Comparison of ENCODE assay signal across 14 cellular contexts in the genomic region with DNA sequence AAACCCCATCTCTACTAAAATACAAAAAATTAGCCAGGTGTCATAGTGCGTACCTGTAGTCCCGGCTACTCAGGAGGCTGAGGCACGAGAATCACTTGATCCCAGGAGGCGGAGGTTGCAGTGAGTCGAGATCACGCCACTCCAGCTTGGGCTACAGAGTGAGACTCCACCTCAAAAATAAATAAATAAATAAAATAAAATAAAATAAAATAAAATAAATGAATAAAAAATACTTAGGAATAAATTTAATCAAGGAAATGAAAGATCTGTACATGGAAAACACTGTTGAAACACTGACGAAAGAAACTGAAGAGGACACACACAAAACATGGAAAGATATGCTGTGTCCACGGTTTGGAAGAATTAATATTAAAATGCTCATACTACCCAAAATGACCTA. TPM values are rescaled to one million over a fixed set of nuclear protein-coding genes. Genes with fewer than 3 reads are reported as not detected.
DNase-seq lines count a peak whose midpoint lies in the region; ATAC-seq and TF ChIP-seq lines count a peak whose summit lies in the region.
"Had no signal": no experiment of that assay in that cellular context is flagged by ENCODE, and none has a peak within 500 bp of the region (broad histone marks: within the 10 kb centered on the region; RNA-seq: fewer than 3 reads in every experiment).

No MANE protein-coding gene starts in this region.

- TF ChIP-seq POLR2A in breast epithelium (IDR thresholded peaks at IDR 0.05) = no peak

- peaks cover 31 to 44% of the 10 kb centered on the region in 2 donors for H3K36me3 Mint-ChIP-seq in CD14-positive monocyte
- no peaks in the 10 kb centered on the region for H3K36me3 Mint-ChIP-seq in stimulated activated effector memory CD8-positive, alpha-beta T cell treated with anti-CD3 and anti-CD28 coated beads, Interleukin-12 subunit alpha, Interleukin-12 subunit beta, amount 100 ng/mL, for 72 hours

- intact Hi-C loops in CD14-positive monocyte (cut with micrococcal nuclease) (no loop called here), Right ventricle myocardium inferior (cut with DNase I) (no loop called here), breast epithelium (cut with DNase I; ENCODE audit: low total_unique reads) (no loop called here)

- H3K27ac ChIP-seq in VCaP (peak overlapping the region; percentile 51; the same call in 1 of the 2 replicates), breast epithelium (no peak overlapping the region)
- H3K27ac ChIP-seq: BLaER1 had no signal

- no peaks in the 10 kb centered on the region for H3K27me3 Mint-ChIP-seq in CD14-positive monocyte (ENCODE audit: low read depth in 3 of 3)
- H3K27me3 Mint-ChIP-seq in stimulated activated naive CD8-positive, alpha-beta T cell treated with anti-CD3 and anti-CD28 coated beads, Interleukin-15, amount 100 ng/mL, for 72 hours = no peaks in the 10 kb centered on the region

- H3K4me1 Mint-ChIP-seq in CD14-positive monocyte = peaks cover 28% of the 10 kb centered on the region
- H3K4me1 Mint-ChIP-seq in stimulated activated effector memory CD8-positive, alpha-beta T cell treated with anti-CD3 and anti-CD28 coated beads, Interleukin-12 subunit alpha, Interleukin-12 subunit beta, amount 100 ng/mL, for 72 hours = peaks cover 7% of the 10 kb centered on the region
- H3K4me1 Mint-ChIP-seq in stimulated activated naive CD8-positive, alpha-beta T cell treated with anti-CD3 and anti-CD28 coated beads, Interleukin-15, amount 100 ng/mL, for 72 hours = peaks cover 22% of the 10 kb centered on the region
- H3K4me1 Mint-ChIP-seq: H9 had no signal

- ATAC-seq in left lobe of liver (no peak), Right ventricle myocardium inferior (no peak)
- ATAC-seq in stimulated activated effector memory CD8-positive, alpha-beta T cell treated with anti-CD3 and anti-CD28 coated beads, Interleukin-12 subunit alpha, Interleukin-12 subunit beta, amount 100 ng/mL, for 72 hours = no peak
- no peak for ATAC-seq in stimulated activated naive CD8-positive, alpha-beta T cell treated with anti-CD3 and anti-CD28 coated beads, Interleukin-15, amount 100 ng/mL, for 72 hours
- ATAC-seq: CD8-positive, alpha-beta T cell had no signal

- TF ChIP-seq CTCF in CD14-positive monocyte (IDR thresholded peaks at IDR 0.05) (no peak), VCaP (conservative IDR thresholded peaks at IDR 0.05) (no peak), breast epithelium (IDR thresholded peaks at IDR 0.05) (no peak)

- H3K4me3 ChIP-seq in breast epithelium = no peak overlapping the region
- H3K4me3 ChIP-seq: BLaER1 had no signal

- H3K27ac Mint-ChIP-seq in CD14-positive monocyte = peak overlapping the region; percentile 94 to 98 (median 97)
- H3K27ac Mint-ChIP-seq in stimulated activated effector memory CD8-positive, alpha-beta T cell treated with anti-CD3 and anti-CD28 coated beads, Interleukin-12 subunit alpha, Interleukin-12 subunit beta, amount 100 ng/mL, for 72 hours = peak overlapping the region; percentile 68
- no peak overlapping the region for H3K27ac Mint-ChIP-seq in stimulated activated naive CD8-positive, alpha-beta T cell treated with anti-CD3 and anti-CD28 coated beads, Interleukin-15, amount 100 ng/mL, for 72 hours
- H3K27ac Mint-ChIP-seq: CD8-positive, alpha-beta T cell; H9 had no signal

- H3K27me3 ChIP-seq in breast epithelium = no peaks in the 10 kb centered on the region
- H3K27me3 ChIP-seq: BLaER1 had no signal

- no peaks in the 10 kb centered on the region for H3K4me1 ChIP-seq in breast epithelium
- H3K4me1 ChIP-seq: BLaER1 had no signal

- H3K9me3 Mint-ChIP-seq in CD14-positive monocyte = peaks cover 2 to 5% (median 3%) of the 10 kb centered on the region in 7 donors
- peaks cover 3% of the 10 kb centered on the region for H3K9me3 Mint-ChIP-seq in stimulated activated effector memory CD8-positive, alpha-beta T cell treated with anti-CD3 and anti-CD28 coated beads, Interleukin-12 subunit alpha, Interleukin-12 subunit beta, amount 100 ng/mL, for 72 hours
- peaks cover 9 to 11% of the 10 kb centered on the region in 2 donors for H3K9me3 Mint-ChIP-seq in stimulated activated naive CD8-positive, alpha-beta T cell treated with anti-CD3 and anti-CD28 coated beads, Interleukin-15, amount 100 ng/mL, for 72 hours
- H3K9me3 Mint-ChIP-seq: CD8-positive, alpha-beta T cell had no signal

- no peaks in the 10 kb centered on the region for H3K9me3 ChIP-seq in breast epithelium

- no peaks in the 10 kb centered on the region for H3K36me3 ChIP-seq in breast epithelium

- DNase-seq in CD14-positive monocyte (ENCODE audit: low spot score) (no peak), left lobe of liver (ENCODE audit: low spot score) (peak; percentile 30), Right ventricle myocardium inferior (ENCODE audit: missing footprints) (no peak), breast epithelium (ENCODE audit: low spot score in 2 of 2) (no peak)
- DNase-seq in stimulated activated effector memory CD8-positive, alpha-beta T cell treated with anti-CD3 and anti-CD28 coated beads, Interleukin-12 subunit alpha, Interleukin-12 subunit beta, amount 100 ng/mL, for 72 hours (ENCODE audit: low spot score in 2 of 2) = no peak
- DNase-seq in stimulated activated naive CD8-positive, alpha-beta T cell treated with anti-CD3 and anti-CD28 coated beads, Interleukin-15, amount 100 ng/mL, for 72 hours = no peak
- DNase-seq: 8988T; Calu3; CD8-positive, alpha-beta T cell; DMS79 treated with DMSO at 0.1 percent for 48 hours; GF-D8; H9 had no signal

- H3K4me3 Mint-ChIP-seq in CD14-positive monocyte = no peak overlapping the region
- H3K4me3 Mint-ChIP-seq in stimulated activated effector memory CD8-positive, alpha-beta T cell treated with anti-CD3 and anti-CD28 coated beads, Interleukin-12 subunit alpha, Interleukin-12 subunit beta, amount 100 ng/mL, for 72 hours = no peak overlapping the region
- no peak overlapping the region for H3K4me3 Mint-ChIP-seq in stimulated activated naive CD8-positive, alpha-beta T cell treated with anti-CD3 and anti-CD28 coated beads, Interleukin-15, amount 100 ng/mL, for 72 hours
- H3K4me3 Mint-ChIP-seq: CD8-positive, alpha-beta T cell; H9 had no signal

RNA-seq across cellular contexts. Expression of gene ASPRV1, which starts 56.5 kb away (rescaled TPM):
- polyA plus RNA-seq in CD14-positive monocyte = under 1 TPM; 0.25 to 0.27 TPM
- 0.78 TPM for total RNA-seq in left lobe of liver
- total RNA-seq in Right ventricle myocardium inferior = 0.81 TPM
- total RNA-seq in breast epithelium = 1 to 10 TPM; 1.6 to 4.5 (median 1.8) TPM

Comparison
In these comparisons a context has a peak if more than half of its experiments do, and no peak if none do; other contexts are left out.
1. H3K27ac Mint-ChIP-seq: peak in CD14-positive monocyte (7 of 7) and stimulated activated effector memory CD8-positive, alpha-beta T cell treated with anti-CD3 and anti-CD28 coated beads, Interleukin-12 subunit alpha, Interleukin-12 subunit beta, amount 100 ng/mL, for 72 hours (single experiment); none in stimulated activated naive CD8-positive, alpha-beta T cell treated with anti-CD3 and anti-CD28 coated beads, Interleukin-15, amount 100 ng/mL, for 72 hours (0 of 2).